ENCODE assay signal across 9 cellular contexts in genomic region chr16:85888405-85889331, GRCh38. TPM values are rescaled to one million over a fixed set of nuclear protein-coding genes. Genes with fewer than 3 reads are reported as not detected.
DNase-seq lines count a peak whose midpoint lies in the region; ATAC-seq and TF ChIP-seq lines count a peak whose summit lies in the region.
"Had no signal": no experiment of that assay in that cellular context is flagged by ENCODE, and none has a peak within 500 bp of the region (broad histone marks: within the 10 kb centered on the region; RNA-seq: fewer than 3 reads in every experiment).

No MANE protein-coding gene starts in this region.

- H3K27ac Mint-ChIP-seq in T-helper 1 cell treated with Interleukin-12 subunit alpha and Interleukin-12 subunit beta and Interleukin-4 antibody, amounts not matched to agents 30 μg/mL and 1 μg/mL, for 36 hours, result peak overlapping the region; percentile 37
- peak overlapping the region; percentile 71 to 86 (median 78) for H3K27ac Mint-ChIP-seq in immature natural killer cell

- H3K4me1 Mint-ChIP-seq in T-helper 1 cell treated with Interleukin-12 subunit alpha and Interleukin-12 subunit beta and Interleukin-4 antibody, amounts not matched to agents 30 μg/mL and 1 μg/mL, for 36 hours (ENCODE audit: low read depth), result peaks cover 18% of the 10 kb centered on the region
- H3K4me1 Mint-ChIP-seq in immature natural killer cell, result peaks cover 32% of the 10 kb centered on the region in 2 donors

- H3K4me3 Mint-ChIP-seq in T-helper 1 cell treated with Interleukin-12 subunit alpha and Interleukin-12 subunit beta and Interleukin-4 antibody, amounts not matched to agents 30 μg/mL and 1 μg/mL, for 36 hours, result no peak overlapping the region
- peak overlapping the region; percentile 7 to 71 (median 57) for H3K4me3 Mint-ChIP-seq in immature natural killer cell

- H3K36me3 ChIP-seq in BLaER1 (no peaks in the 10 kb centered on the region), right atrium auricular region (no peaks in the 10 kb centered on the region)

- TF ChIP-seq CTCF in right atrium auricular region (IDR thresholded peaks at IDR 0.05), result no peak

- H3K9me3 ChIP-seq in BLaER1, result no peaks in the 10 kb centered on the region
- no peaks in the 10 kb centered on the region for H3K9me3 ChIP-seq in right atrium auricular region

- H3K4me3 ChIP-seq in BLaER1 (no peak overlapping the region), right atrium auricular region (no peak overlapping the region)

- peaks cover 25% of the 10 kb centered on the region for H3K27me3 Mint-ChIP-seq in T-helper 1 cell treated with Interleukin-12 subunit alpha and Interleukin-12 subunit beta and Interleukin-4 antibody, amounts not matched to agents 30 μg/mL and 1 μg/mL, for 36 hours (ENCODE audit: low read depth)
- H3K27me3 Mint-ChIP-seq in immature natural killer cell (ENCODE audit: low read depth in 3 of 3), result peaks cover 0 to 12% (median 2%) of the 10 kb centered on the region in 3 donors

- H3K36me3 Mint-ChIP-seq in T-helper 1 cell treated with Interleukin-12 subunit alpha and Interleukin-12 subunit beta and Interleukin-4 antibody, amounts not matched to agents 30 μg/mL and 1 μg/mL, for 36 hours (ENCODE audit: low read depth), result no peaks in the 10 kb centered on the region
- no peaks in the 10 kb centered on the region for H3K36me3 Mint-ChIP-seq in immature natural killer cell

- H3K4me1 ChIP-seq in BLaER1 (peaks cover 56% of the 10 kb centered on the region), right atrium auricular region (no peaks in the 10 kb centered on the region)

- H3K27me3 ChIP-seq in BLaER1, result no peaks in the 10 kb centered on the region
- no peaks in the 10 kb centered on the region for H3K27me3 ChIP-seq in right atrium auricular region

- H3K9me3 Mint-ChIP-seq in T-helper 1 cell treated with Interleukin-12 subunit alpha and Interleukin-12 subunit beta and Interleukin-4 antibody, amounts not matched to agents 30 μg/mL and 1 μg/mL, for 36 hours, result no peaks in the 10 kb centered on the region
- H3K9me3 Mint-ChIP-seq in immature natural killer cell, result peaks cover 0 to 2% (median 0%) of the 10 kb centered on the region in 6 donors

- peak; percentile 52 to 62 (median 55) for DNase-seq in immature natural killer cell
- DNase-seq in cerebellar nuclear complex (lab: John Stamatoyannopoulos, UW), result no peak
- DNase-seq in right atrium auricular region (ENCODE audit: low spot score), result no peak
- no peak for DNase-seq in midbrain (lab: John Stamatoyannopoulos, UW)

- peak overlapping the region; percentile 28 for H3K27ac ChIP-seq in BLaER1
- no peak overlapping the region for H3K27ac ChIP-seq in right atrium auricular region
- H3K27ac ChIP-seq: KMS-11 had no signal

- H3K9ac ChIP-seq in BLaER1, result no peak overlapping the region
- H3K9ac ChIP-seq: KMS-11 had no signal

- H3K4me2 ChIP-seq in BLaER1, result peak overlapping the region; percentile 83
- H3K4me2 ChIP-seq: KMS-11 had no signal

- ATAC-seq in GM18909 (IDR thresholded peaks at IDR 0.05; ENCODE audit: poor library complexity, unreplicated experiment) (peak; percentile 83), HG03095 (IDR thresholded peaks at IDR 0.05; ENCODE audit: unreplicated experiment) (peak; percentile 75)

- H4K20me1 ChIP-seq in BLaER1, result no peaks in the 10 kb centered on the region

RNA-seq across cellular contexts. Expression of gene IRF8, which starts 10.3 kb away (rescaled TPM):
- polyA plus RNA-seq in immature natural killer cell, result 10 to 100 TPM; 69.7 to 92.8 (median 73.6) TPM
- total RNA-seq in right atrium auricular region, result 10 to 100 TPM in 1 of 2 donors, 1 to 10 TPM in 1; 2.2 to 10.6 TPM

Comparison
In these comparisons a context has a peak if more than half of its experiments do, and no peak if none do; other contexts are left out.
1. DNase-seq: peak in immature natural killer cell (3 of 3); none in cerebellar nuclear complex (0 of 2), right atrium auricular region (single experiment) and midbrain (single experiment).